28 cellular contexts compared by ENCODE assay signal in the genomic region with DNA sequence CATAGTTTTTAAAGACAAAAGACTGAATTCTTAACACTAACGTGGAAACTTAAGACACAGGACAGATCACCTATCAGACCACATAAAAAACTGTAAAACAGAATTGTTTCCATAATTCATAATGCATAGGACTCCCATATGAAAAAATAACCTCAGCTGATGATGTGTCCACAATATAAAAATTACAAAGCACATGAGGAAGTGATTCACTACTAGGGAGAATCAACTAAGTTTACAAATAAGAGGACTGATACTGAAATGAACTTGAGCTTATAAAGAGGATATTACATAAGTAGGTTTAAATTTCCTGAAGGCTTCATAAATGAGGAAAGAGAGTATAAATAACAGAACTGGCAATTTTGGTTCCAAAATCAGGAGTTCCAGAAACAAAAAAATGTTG.
"Had no signal": no experiment of that assay in that cellular context is flagged by ENCODE, and none has a peak within 500 bp of the region (broad histone marks: within the 10 kb centered on the region; RNA-seq: fewer than 3 reads in every experiment).

No MANE protein-coding gene starts in this region.

- DNase-seq: natural killer cell; occipital lobe; ovary; posterior cingulate gyrus; psoas muscle; right cardiac atrium; right lobe of liver; sigmoid colon; small intestine; stimulated activated CD4-positive, alpha-beta T cell treated with anti-CD3 and anti-CD28 coated beads, Interleukin-15, amount 100 ng/mL, for 24 hours; stimulated activated CD4-positive, alpha-beta T cell treated with anti-CD3 and anti-CD28 coated beads, Interleukin-2, amount 100 ng/mL, for 24 hours; stimulated activated CD4-positive, alpha-beta T cell treated with anti-CD3 and anti-CD28 coated beads, Interleukin-2, amount 100 ng/mL, for 48 hours; stimulated activated CD4-positive, alpha-beta T cell treated with anti-CD3 and anti-CD28 coated beads, Interleukin-4, amount 100 ng/mL, for 24 hours; stimulated activated naive B cell treated with anti-CD40 and anti-IgM and Interleukin-4, amounts not matched to agents 10 μg/mL and 1 μg/mL and 100 μg/mL, for 72 hours; stimulated activated naive CD4-positive, alpha-beta T cell treated with Interleukin-2 at 50 U/mL for 16 hours; stomach; thyroid gland; trophoblast cell; upper lobe of left lung had no signal

- H3K4me3 ChIP-seq: neural progenitor cell, ovary, psoas muscle, right lobe of liver, sigmoid colon, stomach, thoracic aorta, thyroid gland, tibial nerve, upper lobe of left lung, vagina had no signal

- H3K27ac Mint-ChIP-seq: natural killer cell; nephron; neural progenitor cell; progenitor cell of endocrine pancreas; stimulated activated effector memory CD8-positive, alpha-beta T cell treated with anti-CD3 and anti-CD28 coated beads, Interleukin-12 subunit alpha, Interleukin-12 subunit beta, amount 100 ng/mL, for 72 hours; stimulated activated naive B cell treated with anti-CD40 and anti-IgM and Interleukin-4, amounts not matched to agents 10 μg/mL and 1 μg/mL and 100 μg/mL, for 72 hours; stimulated activated naive CD8-positive, alpha-beta T cell treated with anti-CD3 and anti-CD28 coated beads, Interleukin-15, Interleukin-2, amounts not matched to agents 100 ng/mL and 50 ng/mL, for 24 hours had no signal

- H3K4me1 Mint-ChIP-seq: natural killer cell; nephron; neural progenitor cell; stimulated activated effector memory CD8-positive, alpha-beta T cell treated with anti-CD3 and anti-CD28 coated beads, Interleukin-12 subunit alpha, Interleukin-12 subunit beta, amount 100 ng/mL, for 72 hours; stimulated activated naive B cell treated with anti-CD40 and anti-IgM and Interleukin-4, amounts not matched to agents 10 μg/mL and 1 μg/mL and 100 μg/mL, for 72 hours had no signal

- H3K9me3 Mint-ChIP-seq: natural killer cell; neural progenitor cell; stimulated activated effector memory CD8-positive, alpha-beta T cell treated with anti-CD3 and anti-CD28 coated beads, Interleukin-12 subunit alpha, Interleukin-12 subunit beta, amount 100 ng/mL, for 72 hours; stimulated activated naive B cell treated with anti-CD40 and anti-IgM and Interleukin-4, amounts not matched to agents 10 μg/mL and 1 μg/mL and 100 μg/mL, for 72 hours; stimulated activated naive CD8-positive, alpha-beta T cell treated with anti-CD3 and anti-CD28 coated beads, Interleukin-15, Interleukin-2, amounts not matched to agents 100 ng/mL and 50 ng/mL, for 24 hours had no signal

- H3K27ac ChIP-seq: neural progenitor cell, ovary, parathyroid adenoma, psoas muscle, right lobe of liver, sigmoid colon, stomach, thoracic aorta, thyroid gland, tibial nerve, upper lobe of left lung, vagina had no signal

- H3K9ac ChIP-seq: neural progenitor cell, parathyroid adenoma had no signal

- H3K4me3 Mint-ChIP-seq: natural killer cell; nephron; neural progenitor cell; stimulated activated effector memory CD8-positive, alpha-beta T cell treated with anti-CD3 and anti-CD28 coated beads, Interleukin-12 subunit alpha, Interleukin-12 subunit beta, amount 100 ng/mL, for 72 hours; stimulated activated naive B cell treated with anti-CD40 and anti-IgM and Interleukin-4, amounts not matched to agents 10 μg/mL and 1 μg/mL and 100 μg/mL, for 72 hours; stimulated activated naive CD8-positive, alpha-beta T cell treated with anti-CD3 and anti-CD28 coated beads, Interleukin-15, Interleukin-2, amounts not matched to agents 100 ng/mL and 50 ng/mL, for 24 hours had no signal

- H3K27me3 ChIP-seq: neural progenitor cell, ovary, right lobe of liver, sigmoid colon, stomach, thyroid gland, tibial nerve, upper lobe of left lung, vagina had no signal

- H3K36me3 Mint-ChIP-seq: natural killer cell; neural progenitor cell; stimulated activated effector memory CD8-positive, alpha-beta T cell treated with anti-CD3 and anti-CD28 coated beads, Interleukin-12 subunit alpha, Interleukin-12 subunit beta, amount 100 ng/mL, for 72 hours; stimulated activated naive B cell treated with anti-CD40 and anti-IgM and Interleukin-4, amounts not matched to agents 10 μg/mL and 1 μg/mL and 100 μg/mL, for 72 hours had no signal

- H3K4me2 ChIP-seq: neural progenitor cell had no signal

- H3K79me2 ChIP-seq: parathyroid adenoma had no signal

- H3K9me3 ChIP-seq: ovary, psoas muscle, right lobe of liver, sigmoid colon, stomach, thoracic aorta, thyroid gland, tibial nerve, upper lobe of left lung, vagina had no signal

- ATAC-seq: natural killer cell; psoas muscle; right cardiac atrium; stimulated activated effector memory CD8-positive, alpha-beta T cell treated with anti-CD3 and anti-CD28 coated beads, Interleukin-12 subunit alpha, Interleukin-12 subunit beta, amount 100 ng/mL, for 72 hours; stimulated activated naive B cell treated with anti-CD40 and anti-IgM and Interleukin-4, amounts not matched to agents 10 μg/mL and 1 μg/mL and 100 μg/mL, for 72 hours had no signal

- H3K36me3 ChIP-seq: neural progenitor cell, ovary, right lobe of liver, sigmoid colon, stomach, thoracic aorta, thyroid gland, tibial nerve, upper lobe of left lung, vagina had no signal

- H3K4me1 ChIP-seq: neural progenitor cell, parathyroid adenoma, psoas muscle, right lobe of liver, sigmoid colon, stomach, thyroid gland, tibial nerve, upper lobe of left lung, vagina had no signal

- H2AFZ ChIP-seq: neural progenitor cell, parathyroid adenoma had no signal
